In genomic region chr2:112584891-112585250, GRCh38 we compare ENCODE assay signal across 1 cellular context.
TF ChIP-seq lines count a peak whose summit lies in the region.

No MANE protein-coding gene starts in this region.

TF ChIP-seq in GM23338, 12 proteins besides CTCF, POLR2A, EP300 and RAD21:
- TF ChIP-seq, protein P1, sequence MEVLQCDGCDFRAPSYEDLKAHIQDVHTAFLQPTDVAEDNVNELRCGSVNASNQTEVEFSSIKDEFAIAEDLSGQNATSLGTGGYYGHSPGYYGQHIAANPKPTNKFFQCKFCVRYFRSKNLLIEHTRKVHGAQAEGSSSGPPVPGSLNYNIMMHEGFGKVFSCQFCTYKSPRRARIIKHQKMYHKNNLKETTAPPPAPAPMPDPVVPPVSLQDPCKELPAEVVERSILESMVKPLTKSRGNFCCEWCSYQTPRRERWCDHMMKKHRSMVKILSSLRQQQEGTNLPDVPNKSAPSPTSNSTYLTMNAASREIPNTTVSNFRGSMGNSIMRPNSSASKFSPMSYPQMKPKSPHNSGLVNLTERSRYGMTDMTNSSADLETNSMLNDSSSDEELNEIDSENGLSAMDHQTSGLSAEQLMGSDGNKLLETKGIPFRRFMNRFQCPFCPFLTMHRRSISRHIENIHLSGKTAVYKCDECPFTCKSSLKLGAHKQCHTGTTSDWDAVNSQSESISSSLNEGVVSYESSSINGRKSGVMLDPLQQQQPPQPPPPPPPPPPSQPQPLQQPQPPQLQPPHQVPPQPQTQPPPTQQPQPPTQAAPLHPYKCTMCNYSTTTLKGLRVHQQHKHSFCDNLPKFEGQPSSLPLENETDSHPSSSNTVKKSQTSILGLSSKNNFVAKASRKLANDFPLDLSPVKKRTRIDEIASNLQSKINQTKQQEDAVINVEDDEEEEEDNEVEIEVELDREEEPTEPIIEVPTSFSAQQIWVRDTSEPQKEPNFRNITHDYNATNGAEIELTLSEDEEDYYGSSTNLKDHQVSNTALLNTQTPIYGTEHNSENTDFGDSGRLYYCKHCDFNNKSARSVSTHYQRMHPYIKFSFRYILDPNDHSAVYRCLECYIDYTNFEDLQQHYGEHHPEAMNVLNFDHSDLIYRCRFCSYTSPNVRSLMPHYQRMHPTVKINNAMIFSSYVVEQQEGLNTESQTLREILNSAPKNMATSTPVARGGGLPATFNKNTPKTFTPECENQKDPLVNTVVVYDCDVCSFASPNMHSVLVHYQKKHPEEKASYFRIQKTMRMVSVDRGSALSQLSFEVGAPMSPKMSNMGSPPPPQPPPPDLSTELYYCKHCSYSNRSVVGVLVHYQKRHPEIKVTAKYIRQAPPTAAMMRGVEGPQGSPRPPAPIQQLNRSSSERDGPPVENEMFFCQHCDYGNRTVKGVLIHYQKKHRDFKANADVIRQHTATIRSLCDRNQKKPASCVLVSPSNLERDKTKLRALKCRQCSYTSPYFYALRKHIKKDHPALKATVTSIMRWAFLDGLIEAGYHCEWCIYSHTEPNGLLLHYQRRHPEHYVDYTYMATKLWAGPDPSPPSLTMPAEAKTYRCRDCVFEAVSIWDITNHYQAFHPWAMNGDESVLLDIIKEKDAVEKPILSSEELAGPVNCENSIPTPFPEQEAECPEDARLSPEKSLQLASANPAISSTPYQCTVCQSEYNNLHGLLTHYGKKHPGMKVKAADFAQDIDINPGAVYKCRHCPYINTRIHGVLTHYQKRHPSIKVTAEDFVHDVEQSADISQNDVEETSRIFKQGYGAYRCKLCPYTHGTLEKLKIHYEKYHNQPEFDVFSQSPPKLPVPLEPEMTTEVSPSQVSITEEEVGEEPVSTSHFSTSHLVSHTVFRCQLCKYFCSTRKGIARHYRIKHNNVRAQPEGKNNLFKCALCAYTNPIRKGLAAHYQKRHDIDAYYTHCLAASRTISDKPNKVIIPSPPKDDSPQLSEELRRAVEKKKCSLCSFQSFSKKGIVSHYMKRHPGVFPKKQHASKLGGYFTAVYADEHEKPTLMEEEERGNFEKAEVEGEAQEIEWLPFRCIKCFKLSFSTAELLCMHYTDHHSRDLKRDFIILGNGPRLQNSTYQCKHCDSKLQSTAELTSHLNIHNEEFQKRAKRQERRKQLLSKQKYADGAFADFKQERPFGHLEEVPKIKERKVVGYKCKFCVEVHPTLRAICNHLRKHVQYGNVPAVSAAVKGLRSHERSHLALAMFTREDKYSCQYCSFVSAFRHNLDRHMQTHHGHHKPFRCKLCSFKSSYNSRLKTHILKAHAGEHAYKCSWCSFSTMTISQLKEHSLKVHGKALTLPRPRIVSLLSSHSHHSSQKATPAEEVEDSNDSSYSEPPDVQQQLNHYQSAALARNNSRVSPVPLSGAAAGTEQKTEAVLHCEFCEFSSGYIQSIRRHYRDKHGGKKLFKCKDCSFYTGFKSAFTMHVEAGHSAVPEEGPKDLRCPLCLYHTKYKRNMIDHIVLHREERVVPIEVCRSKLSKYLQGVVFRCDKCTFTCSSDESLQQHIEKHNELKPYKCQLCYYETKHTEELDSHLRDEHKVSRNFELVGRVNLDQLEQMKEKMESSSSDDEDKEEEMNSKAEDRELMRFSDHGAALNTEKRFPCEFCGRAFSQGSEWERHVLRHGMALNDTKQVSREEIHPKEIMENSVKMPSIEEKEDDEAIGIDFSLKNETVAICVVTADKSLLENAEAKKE (CRISPR knock-in tag; IDR thresholded peaks at IDR 0.05), result no peak
- no peak for TF ChIP-seq JUNB (IDR thresholded peaks at IDR 0.05; ENCODE audit: unreplicated experiment)
- TF ChIP-seq, protein P2, sequence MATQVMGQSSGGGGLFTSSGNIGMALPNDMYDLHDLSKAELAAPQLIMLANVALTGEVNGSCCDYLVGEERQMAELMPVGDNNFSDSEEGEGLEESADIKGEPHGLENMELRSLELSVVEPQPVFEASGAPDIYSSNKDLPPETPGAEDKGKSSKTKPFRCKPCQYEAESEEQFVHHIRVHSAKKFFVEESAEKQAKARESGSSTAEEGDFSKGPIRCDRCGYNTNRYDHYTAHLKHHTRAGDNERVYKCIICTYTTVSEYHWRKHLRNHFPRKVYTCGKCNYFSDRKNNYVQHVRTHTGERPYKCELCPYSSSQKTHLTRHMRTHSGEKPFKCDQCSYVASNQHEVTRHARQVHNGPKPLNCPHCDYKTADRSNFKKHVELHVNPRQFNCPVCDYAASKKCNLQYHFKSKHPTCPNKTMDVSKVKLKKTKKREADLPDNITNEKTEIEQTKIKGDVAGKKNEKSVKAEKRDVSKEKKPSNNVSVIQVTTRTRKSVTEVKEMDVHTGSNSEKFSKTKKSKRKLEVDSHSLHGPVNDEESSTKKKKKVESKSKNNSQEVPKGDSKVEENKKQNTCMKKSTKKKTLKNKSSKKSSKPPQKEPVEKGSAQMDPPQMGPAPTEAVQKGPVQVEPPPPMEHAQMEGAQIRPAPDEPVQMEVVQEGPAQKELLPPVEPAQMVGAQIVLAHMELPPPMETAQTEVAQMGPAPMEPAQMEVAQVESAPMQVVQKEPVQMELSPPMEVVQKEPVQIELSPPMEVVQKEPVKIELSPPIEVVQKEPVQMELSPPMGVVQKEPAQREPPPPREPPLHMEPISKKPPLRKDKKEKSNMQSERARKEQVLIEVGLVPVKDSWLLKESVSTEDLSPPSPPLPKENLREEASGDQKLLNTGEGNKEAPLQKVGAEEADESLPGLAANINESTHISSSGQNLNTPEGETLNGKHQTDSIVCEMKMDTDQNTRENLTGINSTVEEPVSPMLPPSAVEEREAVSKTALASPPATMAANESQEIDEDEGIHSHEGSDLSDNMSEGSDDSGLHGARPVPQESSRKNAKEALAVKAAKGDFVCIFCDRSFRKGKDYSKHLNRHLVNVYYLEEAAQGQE (IDR thresholded peaks at IDR 0.05; ENCODE audit: unreplicated experiment), result no peak
- TF ChIP-seq POLR2AphosphoS5 (IDR thresholded peaks at IDR 0.05; ENCODE audit: low read depth), result peak; percentile 10
- no peak for TF ChIP-seq ZNF114 (CRISPR knock-in tag; IDR thresholded peaks at IDR 0.05)
